In genomic region chr20:24452498-24453133, GRCh38 we compare ENCODE assay signal across 23 cellular contexts. TPM values are rescaled to one million over a fixed set of nuclear protein-coding genes. Genes with fewer than 3 reads are reported as not detected.
DNase-seq lines count a peak whose midpoint lies in the region; ATAC-seq and TF ChIP-seq lines count a peak whose summit lies in the region.
"Had no signal": no experiment of that assay in that cellular context is flagged by ENCODE, and none has a peak within 500 bp of the region (broad histone marks: within the 10 kb centered on the region; RNA-seq: fewer than 3 reads in every experiment).

No MANE protein-coding gene starts in this region.

- no peak overlapping the region for H3K4me2 ChIP-seq in neural progenitor cell

- in situ Hi-C loops in brain microvascular endothelial cell (cut with HindIII; ENCODE audit: low pct_ligation_motif_present, low sequenced_read_pairs): no loop called here

- H2AFZ ChIP-seq in neural progenitor cell (replicated peaks): no peak overlapping the region

- H3K9me3 Mint-ChIP-seq in natural killer cell treated with Interleukin-12 subunit alpha and Interleukin-12 subunit beta and Interleukin-15 and Interleukin-18, amount 100 ng/mL, for 72 hours: no peaks in the 10 kb centered on the region
- H3K9me3 Mint-ChIP-seq in natural killer cell (no peaks in the 10 kb centered on the region), neural progenitor cell (peaks cover 2% of the 10 kb centered on the region)

- H3K9me3 ChIP-seq in neural progenitor cell (ENCODE audit: low read depth): no peaks in the 10 kb centered on the region
- H3K9me3 ChIP-seq in upper lobe of right lung: no peaks in the 10 kb centered on the region

- intact Hi-C loops in natural killer cell (cut with micrococcal nuclease): no loop called here
- intact Hi-C loops in upper lobe of right lung (cut with DNase I): no loop called here
- intact Hi-C loops in Right ventricle myocardium superior (cut with DNase I): no loop called here

- H3K4me3 ChIP-seq in brain microvascular endothelial cell (ENCODE audit: low read depth, low read length): no peak overlapping the region
- H3K4me3 ChIP-seq in neural progenitor cell: no peak overlapping the region
- H3K4me3 ChIP-seq in upper lobe of right lung: no peak overlapping the region
- H3K4me3 ChIP-seq: SK-N-MC had no signal

- H3K36me3 ChIP-seq in brain microvascular endothelial cell (replicated peaks) (no peaks in the 10 kb centered on the region), neural progenitor cell (no peaks in the 10 kb centered on the region), upper lobe of right lung (no peaks in the 10 kb centered on the region)

- H3K79me2 ChIP-seq in neural progenitor cell (ENCODE audit: low read depth): no peaks in the 10 kb centered on the region

- H3K27me3 ChIP-seq in brain microvascular endothelial cell (replicated peaks) (no peaks in the 10 kb centered on the region), neural progenitor cell (no peaks in the 10 kb centered on the region), upper lobe of right lung (peaks cover 18% of the 10 kb centered on the region)

- no peak overlapping the region for H3K9ac ChIP-seq in neural progenitor cell

- peaks cover 12 to 32% of the 10 kb centered on the region in 2 donors for H3K27me3 Mint-ChIP-seq in natural killer cell treated with Interleukin-12 subunit alpha and Interleukin-12 subunit beta and Interleukin-15 and Interleukin-18, amount 100 ng/mL, for 72 hours
- H3K27me3 Mint-ChIP-seq in natural killer cell (ENCODE audit: low read depth in 2 of 2) (peaks cover 7 to 10% of the 10 kb centered on the region in 2 donors), neural progenitor cell (ENCODE audit: insufficient read depth, low read depth) (peaks cover 12% of the 10 kb centered on the region)

- H3F3A ChIP-seq in neural progenitor cell (ENCODE audit: low read depth): no peaks in the 10 kb centered on the region

- H3K27ac ChIP-seq in brain microvascular endothelial cell (no peak overlapping the region), neural progenitor cell (no peak overlapping the region), upper lobe of right lung (no peak overlapping the region)
- H3K27ac ChIP-seq: HL-60, SK-N-MC had no signal

- no peaks in the 10 kb centered on the region for H4K20me1 ChIP-seq in neural progenitor cell (ENCODE audit: low read depth)

- ATAC-seq in natural killer cell treated with Interleukin-12 subunit alpha and Interleukin-12 subunit beta and Interleukin-15 and Interleukin-18, amount 100 ng/mL, for 72 hours: peak; percentile 20 to 28
- ATAC-seq in natural killer cell: no peak
- ATAC-seq in upper lobe of right lung: peak; percentile 6
- no peak for ATAC-seq in Right ventricle myocardium superior (ENCODE audit: poor library complexity)
- no peak for ATAC-seq in GM19397 (IDR thresholded peaks at IDR 0.05; ENCODE audit: unreplicated experiment)

- no peak overlapping the region for H3K27ac Mint-ChIP-seq in natural killer cell treated with Interleukin-12 subunit alpha and Interleukin-12 subunit beta and Interleukin-15 and Interleukin-18, amount 100 ng/mL, for 72 hours
- H3K27ac Mint-ChIP-seq in natural killer cell (no peak overlapping the region), neural progenitor cell (peak overlapping the region; percentile 30)

- TF ChIP-seq CTCF in natural killer cell (IDR thresholded peaks at IDR 0.05): no peak
- peak; percentile 2 for TF ChIP-seq CTCF in brain microvascular endothelial cell (IDR thresholded peaks at IDR 0.05; ENCODE audit: low read depth, low read length, missing control alignments)
- TF ChIP-seq CTCF in neural progenitor cell (IDR thresholded peaks at IDR 0.05): no peak
- TF ChIP-seq CTCF in upper lobe of right lung (IDR thresholded peaks at IDR 0.05): no peak

- no peak overlapping the region for H3K4me3 Mint-ChIP-seq in natural killer cell treated with Interleukin-12 subunit alpha and Interleukin-12 subunit beta and Interleukin-15 and Interleukin-18, amount 100 ng/mL, for 72 hours
- H3K4me3 Mint-ChIP-seq in natural killer cell: no peak overlapping the region
- no peak overlapping the region for H3K4me3 Mint-ChIP-seq in neural progenitor cell

- peaks cover 18% of the 10 kb centered on the region for H3K4me1 ChIP-seq in neural progenitor cell
- H3K4me1 ChIP-seq in upper lobe of right lung: no peaks in the 10 kb centered on the region

- H3K4me1 Mint-ChIP-seq in natural killer cell treated with Interleukin-12 subunit alpha and Interleukin-12 subunit beta and Interleukin-15 and Interleukin-18, amount 100 ng/mL, for 72 hours (ENCODE audit: low read depth in 2 of 2): no peaks in the 10 kb centered on the region
- H3K4me1 Mint-ChIP-seq in natural killer cell (no peaks in the 10 kb centered on the region), neural progenitor cell (peaks cover 21% of the 10 kb centered on the region)

- no peaks in the 10 kb centered on the region for H3K36me3 Mint-ChIP-seq in natural killer cell treated with Interleukin-12 subunit alpha and Interleukin-12 subunit beta and Interleukin-15 and Interleukin-18, amount 100 ng/mL, for 72 hours
- H3K36me3 Mint-ChIP-seq in natural killer cell (no peaks in the 10 kb centered on the region), neural progenitor cell (no peaks in the 10 kb centered on the region)

- no peak for DNase-seq in natural killer cell treated with Interleukin-12 subunit alpha and Interleukin-12 subunit beta and Interleukin-15 and Interleukin-18, amount 100 ng/mL, for 72 hours (ENCODE audit: low spot score)
- no peak for DNase-seq in natural killer cell
- no peak for DNase-seq in brain microvascular endothelial cell
- no peak for DNase-seq in neural progenitor cell (ENCODE audit: low spot score)
- no peak for DNase-seq in upper lobe of right lung
- DNase-seq in Right ventricle myocardium superior: no peak
- no peak for DNase-seq in activated T-cell treated with anti-CD3 and anti-CD28 coated beads, Interleukin-2, amount 50 U/mL, for 48 hours
- DNase-seq: 8988T, Calu3, DMS153, Kasumi-1, MV-4-11, NCI-H1105, NCI-H1436 treated with DMSO at 0.1 percent for 48 hours, NCI-H1930, NCI-H2107, NCI-H526, RPMI8226, SIG-M5 had no signal

RNA-seq across cellular contexts. Expression of gene SYNDIG1, which starts 16.8 kb away (rescaled TPM):
- total RNA-seq in natural killer cell treated with Interleukin-12 subunit alpha and Interleukin-12 subunit beta and Interleukin-15 and Interleukin-18, amount 100 ng/mL, for 72 hours: not detected
- total RNA-seq in natural killer cell (not detected), neural progenitor cell (ENCODE audit: low replicate concordance) (1.0 and 4.7 TPM in 2 replicates), upper lobe of right lung (not detected), Right ventricle myocardium superior (11.5 TPM)
- total RNA-seq: Calu3, M059J had no signal

Comparison
In these comparisons a context has a peak if more than half of its experiments do, and no peak if none do; other contexts are left out.
1. ATAC-seq: peak in natural killer cell treated with Interleukin-12 subunit alpha and Interleukin-12 subunit beta and Interleukin-15 and Interleukin-18, amount 100 ng/mL, for 72 hours (2 of 2) and upper lobe of right lung (single experiment); none in natural killer cell (0 of 3), Right ventricle myocardium superior (single experiment) and GM19397 (single experiment).